ENCODE assay signal across 10 cellular contexts in genomic region chr3:138426211-138426610, GRCh38. TPM values are rescaled to one million over a fixed set of nuclear protein-coding genes. Genes with fewer than 3 reads are reported as not detected.
DNase-seq lines count a peak whose midpoint lies in the region; ATAC-seq and TF ChIP-seq lines count a peak whose summit lies in the region.
"Had no signal": no experiment of that assay in that cellular context is flagged by ENCODE, and none has a peak within 500 bp of the region (broad histone marks: within the 10 kb centered on the region; RNA-seq: fewer than 3 reads in every experiment).

No MANE protein-coding gene starts in this region.

- H3K79me2 ChIP-seq in neural progenitor cell (ENCODE audit: low read depth): no peaks in the 10 kb centered on the region

- H3K36me3 ChIP-seq in endodermal cell (ENCODE audit: control insufficient read depth, insufficient read depth, low read length) (no peaks in the 10 kb centered on the region), neural progenitor cell (no peaks in the 10 kb centered on the region)

- DNase-seq in EL (peak; percentile 32), NB4 (ENCODE audit: low read depth) (peak; percentile 36), endodermal cell (peak; percentile 43), neural progenitor cell (ENCODE audit: low spot score) (peak; percentile 46), NCI-H774 (lab: John Stamatoyannopoulos, UW) (no peak)
- DNase-seq in activated CD8-positive, alpha-beta memory T cell treated with anti-CD3 and anti-CD28 coated beads, Interleukin-2, amount 50 U/mL, for 48 hours: no peak
- DNase-seq: activated CD4-positive, alpha-beta T cell treated with anti-CD3 and anti-CD28 coated beads for 1 hour; NCI-H510A had no signal

- H3K9ac ChIP-seq in endodermal cell (ENCODE audit: extremely low read depth, low read length, poor library complexity, severe bottlenecking): no peak overlapping the region
- no peak overlapping the region for H3K9ac ChIP-seq in neural progenitor cell

- no peaks in the 10 kb centered on the region for H4K20me1 ChIP-seq in neural progenitor cell (ENCODE audit: low read depth)

- H3K27ac Mint-ChIP-seq in endodermal cell (no peak overlapping the region), neural progenitor cell (no peak overlapping the region)

- H3K4me3 ChIP-seq in NB4 (ENCODE audit: low read depth, low read length): no peak overlapping the region
- no peak overlapping the region for H3K4me3 ChIP-seq in endodermal cell (ENCODE audit: low read length)
- H3K4me3 ChIP-seq in neural progenitor cell: no peak overlapping the region

- peaks cover 6% of the 10 kb centered on the region for H3K9me3 Mint-ChIP-seq in endodermal cell
- H3K9me3 Mint-ChIP-seq in neural progenitor cell: no peaks in the 10 kb centered on the region

- H3K27me3 Mint-ChIP-seq in endodermal cell (ENCODE audit: insufficient read depth) (peaks cover 9% of the 10 kb centered on the region), neural progenitor cell (ENCODE audit: insufficient read depth, low read depth) (peaks cover 2% of the 10 kb centered on the region)

- H3K4me1 ChIP-seq in endodermal cell (ENCODE audit: control insufficient read depth, insufficient read depth, low read length): no peaks in the 10 kb centered on the region
- H3K4me1 ChIP-seq in neural progenitor cell: no peaks in the 10 kb centered on the region

- H3K4me3 Mint-ChIP-seq in endodermal cell: no peak overlapping the region
- H3K4me3 Mint-ChIP-seq in neural progenitor cell: no peak overlapping the region

- no peak for TF ChIP-seq POLR2A in NB4 (IDR thresholded peaks at IDR 0.05; ENCODE audit: extremely low read depth, insufficient read length)

- H3K4me2 ChIP-seq in neural progenitor cell: no peak overlapping the region

- 53 to 67% methylated on average over 3 of the region's 3 CpGs for WGBS in endodermal cell (ENCODE audit: insufficient coverage in 1 of 2, insufficient read length in 1 of 2), 2 experiments

- H3K27me3 ChIP-seq in endodermal cell (ENCODE audit: control insufficient read depth, insufficient read depth, low read length, poor library complexity, severe bottlenecking) (no peaks in the 10 kb centered on the region), neural progenitor cell (no peaks in the 10 kb centered on the region)

- H3K27ac ChIP-seq in endodermal cell (ENCODE audit: low read depth, low read length) (no peak overlapping the region), neural progenitor cell (no peak overlapping the region)

- peak overlapping the region; percentile 42 for H2AFZ ChIP-seq in neural progenitor cell (replicated peaks)

- TF ChIP-seq CTCF in NB4 (IDR thresholded peaks at IDR 0.05; ENCODE audit: low read depth, low read length) (peak; percentile 41), endodermal cell (conservative IDR thresholded peaks at IDR 0.05) (peak; percentile 77), neural progenitor cell (IDR thresholded peaks at IDR 0.05) (peak; percentile 70)

- H3K4me1 Mint-ChIP-seq in endodermal cell: no peaks in the 10 kb centered on the region
- H3K4me1 Mint-ChIP-seq in neural progenitor cell: no peaks in the 10 kb centered on the region

- H3K36me3 Mint-ChIP-seq in endodermal cell (ENCODE audit: low read depth): no peaks in the 10 kb centered on the region
- no peaks in the 10 kb centered on the region for H3K36me3 Mint-ChIP-seq in neural progenitor cell

- ATAC-seq in HG03108 (IDR thresholded peaks at IDR 0.05; ENCODE audit: unreplicated experiment) (no peak), GM19463 (IDR thresholded peaks at IDR 0.05; ENCODE audit: unreplicated experiment) (no peak)

- H3K9me3 ChIP-seq in endodermal cell (ENCODE audit: control insufficient read depth, low read length) (no peaks in the 10 kb centered on the region), neural progenitor cell (ENCODE audit: low read depth) (no peaks in the 10 kb centered on the region)

- H3F3A ChIP-seq in neural progenitor cell (ENCODE audit: low read depth): no peaks in the 10 kb centered on the region

RNA-seq across cellular contexts. Expression of gene ESYT3, which starts 8.2 kb away (rescaled TPM):
- total RNA-seq in endodermal cell (10 to 100 TPM in 1 of 2 donors, 1 to 10 TPM in 1; 7.7 to 10.2 TPM), neural progenitor cell (ENCODE audit: low replicate concordance) (0.59 and 1.4 TPM in 2 replicates)
- 1.5 TPM for polyA plus RNA-seq in endodermal cell (2013, experiment 1 of 2)
- polyA plus RNA-seq in endodermal cell (2013, experiment 2 of 2): 0.70 TPM

Comparison
In these comparisons a context has a peak if more than half of its experiments do, and no peak if none do; other contexts are left out.
1. DNase-seq: peak in EL (single experiment), NB4 (single experiment), endodermal cell (single experiment) and neural progenitor cell (single experiment); none in activated CD8-positive, alpha-beta memory T cell treated with anti-CD3 and anti-CD28 coated beads, Interleukin-2, amount 50 U/mL, for 48 hours (single experiment) and NCI-H774 (single experiment).
2. Peak in every context shown above with its lines, with median percentiles within 50 percentile points of each other: CTCF ChIP-seq.